ENCODE assay signal across 24 cellular contexts in the genomic region with DNA sequence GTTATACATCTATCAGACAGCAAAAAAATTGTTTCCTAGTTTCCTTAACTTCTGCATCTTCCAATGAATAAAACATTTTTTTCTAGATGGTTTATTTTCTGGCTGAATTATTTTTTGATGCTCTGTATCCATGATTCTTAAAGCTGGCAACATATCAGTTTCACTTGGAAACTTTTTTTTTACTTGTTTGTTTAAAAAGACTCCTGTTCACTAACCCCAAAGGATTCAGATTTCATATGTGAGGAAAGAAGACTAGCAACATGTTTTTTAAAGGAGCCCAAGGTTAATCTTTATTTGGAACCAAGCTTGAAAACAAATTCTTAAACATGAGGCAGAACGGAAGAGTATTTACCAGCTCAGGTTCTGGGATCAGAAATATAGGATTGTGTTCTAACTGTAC.
DNase-seq lines count a peak whose midpoint lies in the region; ATAC-seq and TF ChIP-seq lines count a peak whose summit lies in the region.
"Had no signal": no experiment of that assay in that cellular context is flagged by ENCODE, and none has a peak within 500 bp of the region (broad histone marks: within the 10 kb centered on the region; RNA-seq: fewer than 3 reads in every experiment).

No MANE protein-coding gene starts in this region.

- peaks cover 21% of the 10 kb centered on the region for H3K9me3 Mint-ChIP-seq in mesothelial cell of epicardium

- H3K4me2 ChIP-seq in IMR-90 (ENCODE audit: low read depth, low read length) (no peak overlapping the region), OCI-LY7 (ENCODE audit: low read length) (no peak overlapping the region)
- H3K4me2 ChIP-seq: A549; BLaER1 treated with 17β-estradiol and CSF1 and Interleukin-3, amounts not matched to agents 10 nM and 100 nM had no signal

- H3K9me3 ChIP-seq in IMR-90 (ENCODE audit: control insufficient read depth, insufficient read depth, low read length) (no peaks in the 10 kb centered on the region), OCI-LY7 (ENCODE audit: low read length) (0 out of 2 replicates have a peak, but pooled peaks cover 4% of the 10 kb centered on the region)
- H3K9me3 ChIP-seq: A549, BE2C had no signal

- intact Hi-C loops in IMR-90 (cut with micrococcal nuclease), result no loop called here
- intact Hi-C loops in OCI-LY7 (cut with micrococcal nuclease; ENCODE audit: unreplicated experiment), result no loop called here

- H3K27ac ChIP-seq in IMR-90 (ENCODE audit: insufficient read depth, low read length) (no peak overlapping the region), OCI-LY7 (ENCODE audit: low read depth, low read length, poor library complexity, severe bottlenecking) (no peak overlapping the region)
- H3K27ac ChIP-seq: A549; BLaER1 treated with 17β-estradiol and CSF1 and Interleukin-3, amounts not matched to agents 10 nM and 100 nM had no signal

- WGBS in IMR-90 (ENCODE audit: extremely low coverage in 2 of 2, insufficient read length in 1 of 2), 2 experiments, result 0% methylated on average over 1 of the region's 1 CpG; no CpG with 5 or more reads in 1 of the 2 experiments

- H3K56ac ChIP-seq in IMR-90 (ENCODE audit: extremely low read depth, insufficient read depth, low read length), result no peak overlapping the region

- H3K18ac ChIP-seq in IMR-90 (ENCODE audit: low read depth, low read length), result no peak overlapping the region

- no peaks in the 10 kb centered on the region for H4K20me1 ChIP-seq in IMR-90 (ENCODE audit: insufficient read depth, low read length)
- H4K20me1 ChIP-seq in OCI-LY7 (ENCODE audit: insufficient read depth, low read length), result no peaks in the 10 kb centered on the region
- H4K20me1 ChIP-seq: BLaER1 treated with 17β-estradiol and CSF1 and Interleukin-3, amounts not matched to agents 10 nM and 100 nM had no signal

- H3K4me3 ChIP-seq in IMR-90 (ENCODE audit: insufficient read depth, low read depth, low read length) (no peak overlapping the region), choroid plexus epithelial cell (ENCODE audit: low read depth, low read length) (no peak overlapping the region), OCI-LY7 (ENCODE audit: low read depth, low read length, poor library complexity, severe bottlenecking) (no peak overlapping the region)
- H3K4me3 ChIP-seq: A549; BLaER1 treated with 17β-estradiol and CSF1 and Interleukin-3, amounts not matched to agents 10 nM and 100 nM had no signal

- in situ Hi-C loops in IMR-90 (cut with MboI; ENCODE audit: low sequenced_read_pairs), result no loop called here

- H4K91ac ChIP-seq in IMR-90 (ENCODE audit: insufficient read depth, low read depth, low read length), result no peak overlapping the region

- TF ChIP-seq POLR2A in IMR-90 (IDR thresholded peaks at IDR 0.05; ENCODE audit: low read depth, low read length), result no peak

- peak; percentile 17; the same call in 1 of the 2 replicates for ATAC-seq in IMR-90 (ENCODE audit: low read depth)
- ATAC-seq: A549 had no signal

- H3K9me1 ChIP-seq in IMR-90 (ENCODE audit: insufficient read depth, low read length), result no peaks in the 10 kb centered on the region

- no peaks in the 10 kb centered on the region for H3K27me3 ChIP-seq in IMR-90 (ENCODE audit: control insufficient read depth, insufficient read depth, low read length)
- H3K27me3 ChIP-seq: BE2C; BLaER1 treated with 17β-estradiol and CSF1 and Interleukin-3, amounts not matched to agents 10 nM and 100 nM had no signal

- BruUV-seq in IMR-90 (replicated peaks; lab: Mats Ljungman, UMichigan) (no TSS peak), OCI-LY7 (replicated peaks; lab: Mats Ljungman, UMichigan) (no TSS peak)

- H2BK15ac ChIP-seq in IMR-90 (ENCODE audit: low read depth, low read length), result no peak overlapping the region

- H2BK20ac ChIP-seq in IMR-90 (ENCODE audit: low read depth, low read length), result no peak overlapping the region

- H3K9ac ChIP-seq in IMR-90 (ENCODE audit: low read depth, low read length), result no peak overlapping the region
- H3K9ac ChIP-seq: BLaER1 treated with 17β-estradiol and CSF1 and Interleukin-3, amounts not matched to agents 10 nM and 100 nM had no signal

- no peaks in the 10 kb centered on the region for H3K27me3 Mint-ChIP-seq in mesothelial cell of epicardium (ENCODE audit: low read depth)
- H3K27me3 Mint-ChIP-seq: CD4-positive, alpha-beta T cell; CD8-positive, alpha-beta memory T cell had no signal

- peak overlapping the region; percentile 30 for H3K27ac Mint-ChIP-seq in mesothelial cell of epicardium
- H3K27ac Mint-ChIP-seq: CD14-positive monocyte; CD4-positive, alpha-beta T cell; CD8-positive, alpha-beta memory T cell had no signal

- no peak for TF ChIP-seq CTCF in IMR-90 (conservative IDR thresholded peaks at IDR 0.05; ENCODE audit: low read depth, low read length)
- no peak for TF ChIP-seq CTCF in choroid plexus epithelial cell (conservative IDR thresholded peaks at IDR 0.05; ENCODE audit: low read depth, low read length)
- no peak for TF ChIP-seq CTCF in mesothelial cell of epicardium (IDR thresholded peaks at IDR 0.05; ENCODE audit: unreplicated experiment)
- no peak for TF ChIP-seq CTCF in OCI-LY7 (conservative IDR thresholded peaks at IDR 0.05; ENCODE audit: low read length)

- H3K14ac ChIP-seq in IMR-90 (replicated peaks; ENCODE audit: low read depth, low read length), result no peak overlapping the region

- H2BK120ac ChIP-seq in IMR-90 (ENCODE audit: low read depth, low read length), result no peak overlapping the region

- H3K4me1 ChIP-seq in IMR-90 (ENCODE audit: control insufficient read depth, insufficient read depth, low read length), result no peaks in the 10 kb centered on the region
- no peaks in the 10 kb centered on the region for H3K4me1 ChIP-seq in OCI-LY7 (ENCODE audit: insufficient read depth, low read length, poor library complexity, severe bottlenecking)
- H3K4me1 ChIP-seq: A549; BE2C; BLaER1 treated with 17β-estradiol and CSF1 and Interleukin-3, amounts not matched to agents 10 nM and 100 nM had no signal

- peaks cover 15% of the 10 kb centered on the region for H3K4me1 Mint-ChIP-seq in mesothelial cell of epicardium
- H3K4me1 Mint-ChIP-seq: CD14-positive monocyte; CD8-positive, alpha-beta memory T cell had no signal

- H2AK9ac ChIP-seq in IMR-90 (replicated peaks; ENCODE audit: low read depth, low read length, poor library complexity), result no peak overlapping the region

- H2AK5ac ChIP-seq in IMR-90 (ENCODE audit: low read depth, low read length), result no peak overlapping the region

- H3K4me3 Mint-ChIP-seq in mesothelial cell of epicardium, result no peak overlapping the region
- H3K4me3 Mint-ChIP-seq: CD14-positive monocyte; CD4-positive, alpha-beta T cell; CD8-positive, alpha-beta memory T cell had no signal

- dilution Hi-C loops in IMR-90 (cut with HindIII; ENCODE audit: low sequenced_read_pairs, unreplicated experiment), result no loop called here

- no peak overlapping the region for H4K5ac ChIP-seq in IMR-90 (ENCODE audit: low read depth, low read length)

- H3K36me3 ChIP-seq in IMR-90 (ENCODE audit: control insufficient read depth, insufficient read depth, low read length) (no peaks in the 10 kb centered on the region), OCI-LY7 (ENCODE audit: insufficient read depth, low read length) (no peaks in the 10 kb centered on the region)
- H3K36me3 ChIP-seq: BE2C; BLaER1 treated with 17β-estradiol and CSF1 and Interleukin-3, amounts not matched to agents 10 nM and 100 nM had no signal

- POLR2A ChIA-PET in IMR-90 (lab: Charles Lee; ENCODE audit: unreplicated experiment), result no interaction called here
- POLR2A ChIA-PET in OCI-LY7 (lab: Charles Lee), result interaction anchor here (0.5 kb wide), 1 partner anchor 20 kb away, joined by 3 read pairs; no protein-coding TSS in a partner anchor

- H2BK5ac ChIP-seq in IMR-90 (ENCODE audit: low read depth, low read length, poor library complexity, severe bottlenecking), result no peak overlapping the region

- CTCF ChIA-PET in IMR-90 (lab: Yijun Ruan, JAX) (no interaction called here), OCI-LY7 (lab: Charles Lee; ENCODE audit: unreplicated experiment) (no interaction called here)

- no peak overlapping the region for H3K4ac ChIP-seq in IMR-90 (ENCODE audit: low read depth, low read length)

- H3K9me2 ChIP-seq in OCI-LY7 (ENCODE audit: insufficient read depth, low read length), result no peaks in the 10 kb centered on the region

- H4K8ac ChIP-seq in IMR-90 (ENCODE audit: low read depth in 2 of 2, low read length in 2 of 2), result no peak overlapping the region

- DNase-seq in IMR-90 (no peak), choroid plexus epithelial cell (ENCODE audit: low read depth) (peak; percentile 29), fibroblast of peridontal ligament (ENCODE audit: extremely low read depth) (peak; percentile 46), mesothelial cell of epicardium (ENCODE audit: low spot score in 2 of 2, unreplicated experiment in 2 of 2) (no peak), NCI-H446 treated with DMSO at 0.1 percent for 48 hours (lab: John Stamatoyannopoulos, UW) (no peak), NCI-H146 (lab: John Stamatoyannopoulos, UW) (no peak), OCI-LY7 (ENCODE audit: low spot score) (no peak)
- DNase-seq in activated CD8-positive, alpha-beta memory T cell treated with anti-CD3 and anti-CD28 coated beads, Interleukin-2, amount 50 U/mL, for 48 hours, result no peak
- DNase-seq: 8988T; ACHN; AML-193; BE2C; Calu3; CD4-positive, alpha-beta T cell; CD8-positive, alpha-beta memory T cell; DMS53; DMS79 treated with DMSO at 0.1 percent for 48 hours; GF-D8; GOT3; H7; HCEC 1CT had no signal

- no peak overlapping the region for H3K23ac ChIP-seq in IMR-90 (ENCODE audit: low read depth, low read length)

- H3K36me3 Mint-ChIP-seq in mesothelial cell of epicardium, result peaks cover 2% of the 10 kb centered on the region
- H3K36me3 Mint-ChIP-seq: CD14-positive monocyte; CD8-positive, alpha-beta memory T cell had no signal

- H3K79me1 ChIP-seq in IMR-90 (ENCODE audit: low read depth in 1 of 2, low read length in 2 of 2), result no peaks in the 10 kb centered on the region

- H2AFZ ChIP-seq in IMR-90 (replicated peaks; ENCODE audit: low read length, poor library complexity), result no peak overlapping the region
- H2AFZ ChIP-seq in OCI-LY7 (ENCODE audit: low read length), result no peak overlapping the region

- no peak for TF ChIP-seq RAD21 in IMR-90 (IDR thresholded peaks at IDR 0.05; ENCODE audit: low read length)

- no peaks in the 10 kb centered on the region for H3K79me2 ChIP-seq in OCI-LY7 (ENCODE audit: insufficient read depth, low read depth, low read length)

TF ChIP-seq in IMR-90, 13 proteins besides CTCF, POLR2A, EP300 and RAD21:
- TF ChIP-seq BHLHE40 (IDR thresholded peaks at IDR 0.05; ENCODE audit: low read depth, low read length), result no peak

Comparison
In these comparisons a context has a peak if more than half of its experiments do, and no peak if none do; other contexts are left out.
1. DNase-seq: peak in choroid plexus epithelial cell (single experiment) and fibroblast of peridontal ligament (single experiment); none in IMR-90 (single experiment), mesothelial cell of epicardium (0 of 2), NCI-H446 treated with DMSO at 0.1 percent for 48 hours (single experiment), NCI-H146 (single experiment), OCI-LY7 (single experiment) and activated CD8-positive, alpha-beta memory T cell treated with anti-CD3 and anti-CD28 coated beads, Interleukin-2, amount 50 U/mL, for 48 hours (single experiment).